ENCODE assay signal across 17 cellular contexts in the genomic region with DNA sequence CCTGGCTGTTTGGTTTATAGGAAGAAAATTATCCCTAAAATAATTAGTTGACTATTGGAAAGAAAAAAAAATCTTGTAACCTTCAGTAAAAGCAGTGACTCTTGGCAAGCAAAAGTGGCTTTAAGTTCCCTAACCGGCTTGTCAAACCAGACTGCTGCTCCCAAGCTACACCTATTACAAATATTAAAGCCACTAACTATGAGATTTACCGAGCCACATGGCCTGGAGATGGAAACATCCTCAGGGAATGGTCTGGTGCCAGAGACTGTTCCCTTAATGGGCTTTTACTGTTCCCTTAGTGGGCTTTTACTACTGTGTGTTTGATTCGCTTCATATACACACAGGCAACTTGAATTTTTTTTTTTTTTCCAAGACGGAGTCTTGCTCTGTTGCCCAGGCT. TPM values are rescaled to one million over a fixed set of nuclear protein-coding genes. Genes with fewer than 3 reads are reported as not detected.
A peak's percentile ranks its signal among the peaks of the same experiment; 100 is the strongest.
DNase-seq lines count a peak whose midpoint lies in the region; ATAC-seq and TF ChIP-seq lines count a peak whose summit lies in the region.
"Had no signal": no experiment of that assay in that cellular context is flagged by ENCODE, and none has a peak within 500 bp of the region (broad histone marks: within the 10 kb centered on the region; RNA-seq: fewer than 3 reads in every experiment).

No MANE protein-coding gene starts in this region.

- no peak overlapping the region for H2AFZ ChIP-seq in PC-9
- H2AFZ ChIP-seq in mesenchymal stem cell (ENCODE audit: low read depth, low read length), result no peak overlapping the region

- H3K9me3 ChIP-seq in PC-9 (ENCODE audit: insufficient read depth, low read depth), result no peaks in the 10 kb centered on the region
- no peaks in the 10 kb centered on the region for H3K9me3 ChIP-seq in mesenchymal stem cell (ENCODE audit: control insufficient read depth, low read length)
- H3K9me3 ChIP-seq in stomach smooth muscle (ENCODE audit: control insufficient read depth in 2 of 2, low read length in 2 of 2), result no peaks in the 10 kb centered on the region
- H3K9me3 ChIP-seq: tibial nerve had no signal

- H3K4me1 ChIP-seq in PC-9 (replicated peaks; ENCODE audit: insufficient read depth), result peaks cover 32% of the 10 kb centered on the region
- H3K4me1 ChIP-seq in mesenchymal stem cell (ENCODE audit: control insufficient read depth, insufficient read depth, low read depth, low read length), result peaks cover 1% of the 10 kb centered on the region
- H3K4me1 ChIP-seq in stomach smooth muscle (ENCODE audit: control insufficient read depth, insufficient read depth, low read length), result peaks cover 18% of the 10 kb centered on the region

- POLR2A ChIA-PET in PC-9 (lab: Charles Lee; ENCODE audit: unreplicated experiment), result no interaction called here

- H3K4me3 Mint-ChIP-seq in chondrocyte (ENCODE audit: unreplicated experiment), result no peak overlapping the region
- no peak overlapping the region for H3K4me3 Mint-ChIP-seq in activated T-cell treated with anti-CD3 and anti-CD28 coated beads, Interleukin-2, amount 50 U/mL, for 4 hours
- H3K4me3 Mint-ChIP-seq: activated CD4-positive, alpha-beta memory T cell treated with anti-CD3 and anti-CD28 coated beads for 36 hours; activated T-helper 17 cell treated with anti-CD3 and anti-CD28 coated beads, Interleukin-2, amount 50 U/mL, for 72 hours had no signal

- intact Hi-C loops in PC-9 (cut with micrococcal nuclease; ENCODE audit: unreplicated experiment), result no loop called here

- H3K9me2 ChIP-seq in PC-9 (ENCODE audit: insufficient read depth), result no peaks in the 10 kb centered on the region

- H2BK12ac ChIP-seq in mesenchymal stem cell (ENCODE audit: low read length in 2 of 2), result no peak overlapping the region

- H3K9ac ChIP-seq in mesenchymal stem cell (ENCODE audit: low read length) (peak overlapping the region; percentile 32), stomach smooth muscle (ENCODE audit: low read length in 2 of 2) (no peak overlapping the region)

- no peak overlapping the region for H4K8ac ChIP-seq in mesenchymal stem cell (ENCODE audit: low read length)

- H3K23ac ChIP-seq in mesenchymal stem cell (ENCODE audit: low read length in 2 of 2), result no peak overlapping the region

- H3K18ac ChIP-seq in mesenchymal stem cell (ENCODE audit: low read depth in 1 of 2, low read length in 2 of 2), result no peak overlapping the region

- H3K4me3 ChIP-seq in PC-9 (no peak overlapping the region), mesenchymal stem cell (ENCODE audit: insufficient read depth in 1 of 2, low read depth in 1 of 2, low read length in 2 of 2) (no peak overlapping the region), stomach smooth muscle (ENCODE audit: low read length in 2 of 2) (no peak overlapping the region)
- H3K4me3 ChIP-seq: tibial nerve had no signal

- H3K27me3 Mint-ChIP-seq in chondrocyte (ENCODE audit: low read depth), result peaks cover 4% of the 10 kb centered on the region
- no peaks in the 10 kb centered on the region for H3K27me3 Mint-ChIP-seq in activated T-cell treated with anti-CD3 and anti-CD28 coated beads, Interleukin-2, amount 50 U/mL, for 4 hours (ENCODE audit: low read depth)
- H3K27me3 Mint-ChIP-seq: activated CD4-positive, alpha-beta memory T cell treated with anti-CD3 and anti-CD28 coated beads for 36 hours; progenitor cell of endocrine pancreas had no signal

- no peak overlapping the region for H2BK5ac ChIP-seq in mesenchymal stem cell (ENCODE audit: low read depth, low read length, poor library complexity, severe bottlenecking)

- no peak for ATAC-seq in activated T-cell treated with anti-CD3 and anti-CD28 coated beads, Interleukin-2, amount 50 U/mL, for 4 hours
- ATAC-seq in HG03045 (IDR thresholded peaks at IDR 0.05; ENCODE audit: unreplicated experiment), result no peak
- ATAC-seq in activated CD4-positive, CD25-positive, alpha-beta regulatory T cell treated with anti-CD3 and anti-CD28 coated beads, Interleukin-2, amount 50 U/mL, for 24 hours, result no peak
- ATAC-seq: activated T-helper 17 cell treated with anti-CD3 and anti-CD28 coated beads, Interleukin-2, amount 50 U/mL, for 72 hours had no signal

- H3K4me2 ChIP-seq in PC-9 (peak overlapping the region; percentile 50), mesenchymal stem cell (ENCODE audit: low read length, poor library complexity, severe bottlenecking) (no peak overlapping the region)

- no peak overlapping the region for H2AK5ac ChIP-seq in mesenchymal stem cell (ENCODE audit: low read length, severe bottlenecking)

- no peaks in the 10 kb centered on the region for H3K79me2 ChIP-seq in PC-9 (ENCODE audit: low read depth)

- no peak overlapping the region for H3K4ac ChIP-seq in mesenchymal stem cell (ENCODE audit: low read depth in 1 of 2, low read length in 2 of 2)

- H3K4me1 Mint-ChIP-seq in chondrocyte (ENCODE audit: low read depth), result peaks cover 29% of the 10 kb centered on the region
- peaks cover 2% of the 10 kb centered on the region for H3K4me1 Mint-ChIP-seq in activated T-cell treated with anti-CD3 and anti-CD28 coated beads, Interleukin-2, amount 50 U/mL, for 4 hours (ENCODE audit: low read depth)

- TF ChIP-seq CTCF in PC-9 (conservative IDR thresholded peaks at IDR 0.05), result no peak
- TF ChIP-seq CTCF in chondrocyte (IDR thresholded peaks at IDR 0.05), result no peak

- peaks cover 21% of the 10 kb centered on the region for H3F3A ChIP-seq in PC-9 (ENCODE audit: insufficient read depth, low read depth)

- WGBS in mesenchymal stem cell, result 85% methylated on average over 4 of the region's 4 CpGs

- no peak overlapping the region for H4K91ac ChIP-seq in mesenchymal stem cell (ENCODE audit: low read length)

- H3K36me3 ChIP-seq in PC-9 (ENCODE audit: low read depth) (no peaks in the 10 kb centered on the region), mesenchymal stem cell (ENCODE audit: control insufficient read depth in 1 of 2, insufficient read depth in 2 of 2, low read depth in 1 of 2, low read length in 2 of 2) (no peaks in the 10 kb centered on the region), stomach smooth muscle (ENCODE audit: control insufficient read depth in 2 of 2, insufficient read depth in 2 of 2, low read length in 2 of 2) (no peaks in the 10 kb centered on the region)
- H3K36me3 ChIP-seq: tibial nerve had no signal

- peak overlapping the region; percentile 96 for H3K27ac Mint-ChIP-seq in chondrocyte (ENCODE audit: unreplicated experiment)
- H3K27ac Mint-ChIP-seq: activated CD4-positive, alpha-beta memory T cell treated with anti-CD3 and anti-CD28 coated beads for 36 hours; activated T-helper 17 cell treated with anti-CD3 and anti-CD28 coated beads, Interleukin-2, amount 50 U/mL, for 72 hours; progenitor cell of endocrine pancreas had no signal

- no peak overlapping the region for H2BK15ac ChIP-seq in mesenchymal stem cell (ENCODE audit: low read depth, poor library complexity, severe bottlenecking)

- peak overlapping the region; percentile 82 for H3K27ac ChIP-seq in PC-9
- no peak overlapping the region for H3K27ac ChIP-seq in mesenchymal stem cell (ENCODE audit: low read length, poor library complexity, severe bottlenecking)
- H3K27ac ChIP-seq in stomach smooth muscle (ENCODE audit: low read length), result peak overlapping the region; percentile 58
- H3K27ac ChIP-seq: HL-60 had no signal

- H3K27me3 ChIP-seq in PC-9 (ENCODE audit: insufficient read depth, low read depth) (no peaks in the 10 kb centered on the region), mesenchymal stem cell (ENCODE audit: control insufficient read depth in 1 of 2, insufficient read depth in 1 of 2, low read length in 2 of 2) (no peaks in the 10 kb centered on the region), stomach smooth muscle (ENCODE audit: control insufficient read depth in 1 of 2, insufficient read depth in 2 of 2, low read length in 2 of 2) (no peaks in the 10 kb centered on the region)
- H3K27me3 ChIP-seq: tibial nerve had no signal

- no peaks in the 10 kb centered on the region for H3K79me1 ChIP-seq in mesenchymal stem cell (replicated peaks; ENCODE audit: low read length, poor library complexity, severe bottlenecking)

- no peaks in the 10 kb centered on the region for H3K36me3 Mint-ChIP-seq in chondrocyte (ENCODE audit: low read depth)
- no peaks in the 10 kb centered on the region for H3K36me3 Mint-ChIP-seq in activated T-cell treated with anti-CD3 and anti-CD28 coated beads, Interleukin-2, amount 50 U/mL, for 4 hours (ENCODE audit: insufficient read depth)
- H3K36me3 Mint-ChIP-seq: activated CD4-positive, alpha-beta memory T cell treated with anti-CD3 and anti-CD28 coated beads for 36 hours had no signal

- BruUV-seq in PC-9 (replicated peaks; lab: Mats Ljungman, UMichigan), result no TSS peak

- no peaks in the 10 kb centered on the region for H3K9me3 Mint-ChIP-seq in chondrocyte (ENCODE audit: low read depth)
- no peaks in the 10 kb centered on the region for H3K9me3 Mint-ChIP-seq in activated T-cell treated with anti-CD3 and anti-CD28 coated beads, Interleukin-2, amount 50 U/mL, for 4 hours
- H3K9me3 Mint-ChIP-seq: activated CD4-positive, alpha-beta memory T cell treated with anti-CD3 and anti-CD28 coated beads for 36 hours; activated T-helper 17 cell treated with anti-CD3 and anti-CD28 coated beads, Interleukin-2, amount 50 U/mL, for 72 hours had no signal

- DNase-seq in PC-9 (peak in 1 of 2 experiments; percentile 61), chondrocyte (ENCODE audit: low spot score) (no peak), mesenchymal stem cell (no peak), NCI-H2081 (lab: John Stamatoyannopoulos, UW) (no peak)
- DNase-seq in activated T-cell treated with anti-CD3 and anti-CD28 coated beads, Interleukin-2, amount 50 U/mL, for 4 hours, result no peak
- DNase-seq: activated CD4-positive, alpha-beta memory T cell treated with anti-CD3 and anti-CD28 coated beads for 36 hours; DMS153; KG1; NCI-H1105 treated with DMSO at 0.1 percent for 48 hours; stimulated activated CD4-positive, alpha-beta T cell treated with anti-CD3 and anti-CD28 coated beads, Interleukin-2, amount 100 ng/mL, for 24 hours had no signal

- no peak overlapping the region for H3K14ac ChIP-seq in mesenchymal stem cell (ENCODE audit: low read length in 2 of 2)

- H4K20me1 ChIP-seq in PC-9 (ENCODE audit: insufficient read depth), result no peaks in the 10 kb centered on the region

- CTCF ChIA-PET in PC-9 (lab: Charles Lee), result interaction anchor here (0.6 to 0.7 kb wide), 2 partner anchors 134 to 270 kb away, joined by 3 read pairs; no protein-coding TSS in a partner anchor

- H2BK120ac ChIP-seq in mesenchymal stem cell (ENCODE audit: low read depth, low read length), result no peak overlapping the region

RNA-seq across cellular contexts. Expression of a gene that starts 35.9 kb away (rescaled TPM):
- 6.2 and 6.3 TPM in 2 replicates for total RNA-seq in PC-9 (2021)
- 3.2 to 4.8 TPM (median 3.3 TPM) in 3 replicates for total RNA-seq in chondrocyte
- polyA plus RNA-seq in mesenchymal stem cell (2013, experiment 1 of 2), result 0.66 TPM
- 0.63 TPM for polyA plus RNA-seq in mesenchymal stem cell (2013, experiment 2 of 2)
- 1 to 10 TPM in 2 of 3 donors, under 1 TPM in 1; 0.46 to 1.2 (median 1.0) TPM for total RNA-seq in activated T-cell treated with anti-CD3 and anti-CD28 coated beads, Interleukin-2, amount 50 U/mL, for 4 hours

RNA-seq across cellular contexts. Expression of a gene that starts 50.7 kb away (rescaled TPM):
- total RNA-seq in PC-9 (2021), result 57.4 TPM in 2 replicates
- total RNA-seq in chondrocyte, result 87.3 to 116 TPM (median 94.0 TPM) in 3 replicates
- 59.1 TPM for polyA plus RNA-seq in mesenchymal stem cell (2013, experiment 1 of 2)
- 58.8 TPM for polyA plus RNA-seq in mesenchymal stem cell (2013, experiment 2 of 2)
- total RNA-seq in activated T-cell treated with anti-CD3 and anti-CD28 coated beads, Interleukin-2, amount 50 U/mL, for 4 hours, result 10 to 100 TPM; 36.9 to 38.0 (median 37.1) TPM
